16 cellular contexts compared by ENCODE assay signal in the genomic region with DNA sequence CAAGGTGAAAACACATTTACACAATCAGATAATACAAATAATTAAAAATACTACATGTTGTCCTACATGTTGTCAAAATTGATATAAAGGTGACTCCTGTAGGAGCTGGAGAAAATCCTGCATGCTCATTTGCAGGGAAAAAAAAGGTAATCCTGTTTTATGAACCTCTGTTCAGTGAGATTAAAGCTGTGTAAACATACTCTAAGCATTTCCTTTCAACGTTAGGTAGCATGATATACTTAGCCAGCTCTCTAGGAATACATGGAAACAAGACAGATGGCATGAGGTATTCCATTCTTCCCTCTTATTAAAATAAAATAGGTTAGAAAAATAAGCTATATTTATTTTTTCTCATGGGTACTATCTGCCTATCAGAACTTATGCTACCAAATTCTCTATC.
A peak's percentile ranks its signal among the peaks of the same experiment; 100 is the strongest.
DNase-seq lines count a peak whose midpoint lies in the region; TF ChIP-seq lines count a peak whose summit lies in the region.
"Had no signal": no experiment of that assay in that cellular context is flagged by ENCODE, and none has a peak within 500 bp of the region (broad histone marks: within the 10 kb centered on the region; RNA-seq: fewer than 3 reads in every experiment).

No MANE protein-coding gene starts in this region.

- 40% methylated on average over 1 of the region's 1 CpG for WGBS in esophagus muscularis mucosa

- no peaks in the 10 kb centered on the region for H3K36me3 Mint-ChIP-seq in HFFc6 (ENCODE audit: low read depth)
- H3K36me3 Mint-ChIP-seq in activated T-helper 2 cell treated with anti-CD3 and anti-CD28 coated beads, Interferon-gamma antibody, Interleukin-2, Interleukin-4, amounts not matched to agents 10 μg/mL and 5 μg/mL and 100 μg/mL, durations not matched to agents 14 hours and 24 hours and 36 hours (ENCODE audit: low read depth) = no peaks in the 10 kb centered on the region
- H3K36me3 Mint-ChIP-seq: IgD-negative memory B cell had no signal

- peaks cover 0 to under 1% (median 0%) of the 10 kb centered on the region in 4 donors for H3K9me3 ChIP-seq in esophagus muscularis mucosa
- H3K9me3 ChIP-seq: A549 had no signal

- TF ChIP-seq EP300 in esophagus muscularis mucosa (IDR thresholded peaks at IDR 0.05) = no peak

- H3K27me3 Mint-ChIP-seq in HFFc6 (ENCODE audit: insufficient read depth) = no peaks in the 10 kb centered on the region
- H3K27me3 Mint-ChIP-seq in activated T-helper 2 cell treated with anti-CD3 and anti-CD28 coated beads, Interferon-gamma antibody, Interleukin-2, Interleukin-4, amounts not matched to agents 10 μg/mL and 5 μg/mL and 100 μg/mL, durations not matched to agents 14 hours and 24 hours and 36 hours (ENCODE audit: low read depth) = no peaks in the 10 kb centered on the region
- H3K27me3 Mint-ChIP-seq: IgD-negative memory B cell had no signal

- TF ChIP-seq CTCF in esophagus muscularis mucosa (IDR thresholded peaks at IDR 0.05) (no peak), HFFc6 (IDR thresholded peaks at IDR 0.05) (no peak)

- H3K27ac Mint-ChIP-seq in HFFc6 = no peak overlapping the region
- no peak overlapping the region for H3K27ac Mint-ChIP-seq in activated T-helper 2 cell treated with anti-CD3 and anti-CD28 coated beads, Interferon-gamma antibody, Interleukin-2, Interleukin-4, amounts not matched to agents 10 μg/mL and 5 μg/mL and 100 μg/mL, durations not matched to agents 14 hours and 24 hours and 36 hours
- H3K27ac Mint-ChIP-seq: IgD-negative memory B cell had no signal

- no peaks in the 10 kb centered on the region for H3K36me3 ChIP-seq in esophagus muscularis mucosa

- H3K4me1 Mint-ChIP-seq in HFFc6 (ENCODE audit: low read depth) = no peaks in the 10 kb centered on the region
- no peaks in the 10 kb centered on the region for H3K4me1 Mint-ChIP-seq in activated T-helper 2 cell treated with anti-CD3 and anti-CD28 coated beads, Interferon-gamma antibody, Interleukin-2, Interleukin-4, amounts not matched to agents 10 μg/mL and 5 μg/mL and 100 μg/mL, durations not matched to agents 14 hours and 24 hours and 36 hours (ENCODE audit: low read depth)

- DNase-seq in COR-L47 (lab: John Stamatoyannopoulos, UW) (peak; percentile 2), NCI-H1092 treated with DMSO at 0.1 percent for 48 hours (lab: John Stamatoyannopoulos, UW) (peak; percentile 63), NCI-H2171 (lab: John Stamatoyannopoulos, UW) (peak; percentile 46), NCI-H748 treated with DMSO at 0.1 percent for 48 hours (lab: John Stamatoyannopoulos, UW) (peak; percentile 59), esophagus muscularis mucosa (ENCODE audit: extremely low spot score) (no peak), activated gamma-delta T cell treated with Interleukin-2 at 50 U/mL for 16 hours (no peak), HFFc6 (no peak)
- DNase-seq in activated T-helper 2 cell treated with anti-CD3 and anti-CD28 coated beads, Interferon-gamma antibody, Interleukin-2, Interleukin-4, amounts not matched to agents 10 μg/mL and 5 μg/mL and 100 μg/mL, durations not matched to agents 14 hours and 24 hours and 36 hours (ENCODE audit: low spot score) = no peak
- DNase-seq: DND-41, GDM1, HCEC 1CT, NCI-H2107, NCI-H526 had no signal

- TF ChIP-seq POLR2A in esophagus muscularis mucosa (IDR thresholded peaks at IDR 0.05; ENCODE audit: low read depth) = no peak

- H3K27me3 ChIP-seq in esophagus muscularis mucosa = no peaks in the 10 kb centered on the region

- intact Hi-C loops in esophagus muscularis mucosa (cut with DNase I) = no loop called here
- intact Hi-C loops in activated T-helper 2 cell treated with anti-CD3 and anti-CD28 coated beads, Interferon-gamma antibody, Interleukin-2, Interleukin-4, amounts not matched to agents 10 μg/mL and 5 μg/mL and 100 μg/mL, durations not matched to agents 14 hours and 24 hours and 36 hours (cut with micrococcal nuclease) = no loop called here

- no peaks in the 10 kb centered on the region for H3K4me1 ChIP-seq in esophagus muscularis mucosa
- H3K4me1 ChIP-seq: A549 had no signal

- peaks cover 14% of the 10 kb centered on the region for H3K9me3 Mint-ChIP-seq in HFFc6
- peaks cover 31% of the 10 kb centered on the region for H3K9me3 Mint-ChIP-seq in activated T-helper 2 cell treated with anti-CD3 and anti-CD28 coated beads, Interferon-gamma antibody, Interleukin-2, Interleukin-4, amounts not matched to agents 10 μg/mL and 5 μg/mL and 100 μg/mL, durations not matched to agents 14 hours and 24 hours and 36 hours

- H3K4me3 ChIP-seq in esophagus muscularis mucosa = no peak overlapping the region
- H3K4me3 ChIP-seq: A549 had no signal

- H3K27ac ChIP-seq in esophagus muscularis mucosa (replicated peaks in 1 of 4) = no peak overlapping the region
- H3K27ac ChIP-seq: A549, C4-2B had no signal

- H3K4me3 Mint-ChIP-seq in HFFc6 = no peak overlapping the region
- H3K4me3 Mint-ChIP-seq in activated T-helper 2 cell treated with anti-CD3 and anti-CD28 coated beads, Interferon-gamma antibody, Interleukin-2, Interleukin-4, amounts not matched to agents 10 μg/mL and 5 μg/mL and 100 μg/mL, durations not matched to agents 14 hours and 24 hours and 36 hours (ENCODE audit: low read depth) = no peak overlapping the region
- H3K4me3 Mint-ChIP-seq: IgD-negative memory B cell had no signal

Comparison
In these comparisons a context has a peak if more than half of its experiments do, and no peak if none do; other contexts are left out.
1. DNase-seq: peak in COR-L47 (single experiment), NCI-H1092 treated with DMSO at 0.1 percent for 48 hours (single experiment), NCI-H2171 (single experiment) and NCI-H748 treated with DMSO at 0.1 percent for 48 hours (single experiment); none in esophagus muscularis mucosa (single experiment), activated gamma-delta T cell treated with Interleukin-2 at 50 U/mL for 16 hours (single experiment), HFFc6 (single experiment) and activated T-helper 2 cell treated with anti-CD3 and anti-CD28 coated beads, Interferon-gamma antibody, Interleukin-2, Interleukin-4, amounts not matched to agents 10 μg/mL and 5 μg/mL and 100 μg/mL, durations not matched to agents 14 hours and 24 hours and 36 hours (single experiment).